Comparison of ENCODE assay signal across 11 cellular contexts in the genomic region with DNA sequence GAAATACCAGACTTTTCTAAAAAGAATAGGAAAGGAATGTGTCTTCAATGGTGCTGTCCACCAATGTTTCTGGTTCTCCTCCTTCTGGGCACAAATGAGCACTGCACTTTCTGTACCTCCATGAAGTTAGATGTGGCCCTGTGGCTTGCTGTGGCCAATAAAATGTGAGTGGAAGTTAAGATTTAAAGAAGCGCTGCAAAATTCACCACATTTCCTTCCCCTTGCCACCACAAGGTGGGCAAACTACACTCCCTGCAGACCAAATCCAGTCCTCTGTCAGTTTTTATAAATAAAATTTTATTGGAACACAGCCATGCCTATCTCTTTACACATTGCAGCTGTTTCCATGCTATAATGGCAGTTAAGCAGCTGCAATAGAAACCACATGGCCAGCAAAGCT.
DNase-seq lines count a peak whose midpoint lies in the region; ATAC-seq and TF ChIP-seq lines count a peak whose summit lies in the region.
"Had no signal": no experiment of that assay in that cellular context is flagged by ENCODE, and none has a peak within 500 bp of the region (broad histone marks: within the 10 kb centered on the region; RNA-seq: fewer than 3 reads in every experiment).

No MANE protein-coding gene starts in this region.

- DNase-seq in Caco-2, result peak in 1 of 2 experiments; percentile 9
- peak; percentile 15 for DNase-seq in HEK293T (ENCODE audit: extremely low spot score)
- peak; percentile 31 for DNase-seq in SIG-M5 treated with dmso at 0.1 percent for 504 hours (lab: John Stamatoyannopoulos, UW; ENCODE audit: unreplicated experiment)
- no peak for DNase-seq in hepatocyte (ENCODE audit: low spot score)
- DNase-seq in mesenchymal stem cell, result no peak
- DNase-seq in SK-N-DZ (ENCODE audit: low spot score), result no peak
- DNase-seq in activated T-helper 2 cell treated with anti-CD3 and anti-CD28 coated beads, Interferon-gamma antibody, Interleukin-2, Interleukin-4, amounts not matched to agents 10 μg/mL and 5 μg/mL and 100 μg/mL, durations not matched to agents 14 hours and 24 hours and 36 hours (ENCODE audit: low spot score), result no peak
- DNase-seq: NCI-H1694, T-helper 1 cell had no signal

- H2AFZ ChIP-seq in hepatocyte, result no peak overlapping the region
- H2AFZ ChIP-seq in mesenchymal stem cell (ENCODE audit: low read depth, low read length), result no peak overlapping the region

- no peaks in the 10 kb centered on the region for H3K79me2 ChIP-seq in hepatocyte

- ATAC-seq in GM21447 (IDR thresholded peaks at IDR 0.05; ENCODE audit: unreplicated experiment), result no peak

- no peaks in the 10 kb centered on the region for H3K9me2 ChIP-seq in hepatocyte (replicated peaks; ENCODE audit: insufficient read depth)

- H4K20me1 ChIP-seq in hepatocyte (ENCODE audit: insufficient read depth, poor library complexity, severe bottlenecking), result no peaks in the 10 kb centered on the region

- H3K18ac ChIP-seq in mesenchymal stem cell (ENCODE audit: low read depth in 1 of 2, low read length in 2 of 2), result no peak overlapping the region

- no peak overlapping the region for H3K4me2 ChIP-seq in hepatocyte
- no peak overlapping the region for H3K4me2 ChIP-seq in mesenchymal stem cell (ENCODE audit: low read length, poor library complexity, severe bottlenecking)

- CTCF ChIA-PET in Caco-2 (lab: Charles Lee), result no interaction called here
- CTCF ChIA-PET in HEK293T (lab: Yijun Ruan, JAX), result interaction anchor here (0.6 kb wide), 1 partner anchor 10 kb away, joined by 3 read pairs; no protein-coding TSS in a partner anchor

- no peak overlapping the region for H3K14ac ChIP-seq in mesenchymal stem cell (ENCODE audit: low read length in 2 of 2)

- H4K91ac ChIP-seq in mesenchymal stem cell (ENCODE audit: low read length), result no peak overlapping the region

- H3K4me1 Mint-ChIP-seq in Caco-2 (ENCODE audit: low read depth, unreplicated experiment), result peaks cover 7% of the 10 kb centered on the region
- H3K4me1 Mint-ChIP-seq in activated T-helper 2 cell treated with anti-CD3 and anti-CD28 coated beads, Interferon-gamma antibody, Interleukin-2, Interleukin-4, amounts not matched to agents 10 μg/mL and 5 μg/mL and 100 μg/mL, durations not matched to agents 14 hours and 24 hours and 36 hours (ENCODE audit: low read depth), result peaks cover 28% of the 10 kb centered on the region

- H3K9me3 ChIP-seq in Caco-2 (no peaks in the 10 kb centered on the region), hepatocyte (ENCODE audit: low read depth) (no peaks in the 10 kb centered on the region), mesenchymal stem cell (ENCODE audit: control insufficient read depth, low read length) (no peaks in the 10 kb centered on the region)
- H3K9me3 ChIP-seq: neutrophil had no signal

- no peaks in the 10 kb centered on the region for H3K9me3 Mint-ChIP-seq in Caco-2 (ENCODE audit: unreplicated experiment)
- H3K9me3 Mint-ChIP-seq in activated T-helper 2 cell treated with anti-CD3 and anti-CD28 coated beads, Interferon-gamma antibody, Interleukin-2, Interleukin-4, amounts not matched to agents 10 μg/mL and 5 μg/mL and 100 μg/mL, durations not matched to agents 14 hours and 24 hours and 36 hours, result no peaks in the 10 kb centered on the region

- H3K27me3 ChIP-seq in Caco-2 (replicated peaks; ENCODE audit: control insufficient read depth, insufficient read depth, low read length), result no peaks in the 10 kb centered on the region
- H3K27me3 ChIP-seq in hepatocyte, result peaks cover 7% of the 10 kb centered on the region
- H3K27me3 ChIP-seq in mesenchymal stem cell (ENCODE audit: control insufficient read depth in 1 of 2, insufficient read depth in 1 of 2, low read length in 2 of 2), result peaks cover 28 to 51% of the 10 kb centered on the region in 2 experiments

- H3K36me3 ChIP-seq in Caco-2 (ENCODE audit: control insufficient read depth, insufficient read depth, low read length), result no peaks in the 10 kb centered on the region
- no peaks in the 10 kb centered on the region for H3K36me3 ChIP-seq in hepatocyte (replicated peaks; ENCODE audit: insufficient read depth, low read depth)
- no peaks in the 10 kb centered on the region for H3K36me3 ChIP-seq in mesenchymal stem cell (ENCODE audit: control insufficient read depth in 1 of 2, insufficient read depth in 2 of 2, low read depth in 1 of 2, low read length in 2 of 2)
- H3K36me3 ChIP-seq: neutrophil had no signal

- H3K23ac ChIP-seq in mesenchymal stem cell (ENCODE audit: low read length in 2 of 2), result no peak overlapping the region

- WGBS in hepatocyte (ENCODE audit: low lambda C conversion rate, missing lambda C conversion rate), result 59% methylated on average over 1 of the region's 1 CpG
- WGBS in mesenchymal stem cell, result 82% methylated on average over 1 of the region's 1 CpG

- H3K9ac ChIP-seq in mesenchymal stem cell (ENCODE audit: low read length), result no peak overlapping the region

- BruUV-seq in Caco-2 (replicated peaks; lab: Mats Ljungman, UMichigan), result no TSS peak

- peaks cover 8% of the 10 kb centered on the region for H3K27me3 Mint-ChIP-seq in Caco-2 (ENCODE audit: insufficient read depth, unreplicated experiment)
- H3K27me3 Mint-ChIP-seq in activated T-helper 2 cell treated with anti-CD3 and anti-CD28 coated beads, Interferon-gamma antibody, Interleukin-2, Interleukin-4, amounts not matched to agents 10 μg/mL and 5 μg/mL and 100 μg/mL, durations not matched to agents 14 hours and 24 hours and 36 hours (ENCODE audit: low read depth), result peaks cover 40% of the 10 kb centered on the region

- no peak overlapping the region for H3K4me3 ChIP-seq in Caco-2 (ENCODE audit: low read depth, low read length)
- no peak overlapping the region for H3K4me3 ChIP-seq in hepatocyte
- H3K4me3 ChIP-seq in mesenchymal stem cell (ENCODE audit: insufficient read depth in 1 of 2, low read depth in 1 of 2, low read length in 2 of 2), result no peak overlapping the region

- no peak overlapping the region for H2AK5ac ChIP-seq in mesenchymal stem cell (ENCODE audit: low read length, severe bottlenecking)

- POLR2A ChIA-PET in Caco-2 (lab: Charles Lee) (no interaction called here), HEK293T (lab: Yijun Ruan, JAX) (no interaction called here)

- H3K79me1 ChIP-seq in mesenchymal stem cell (replicated peaks; ENCODE audit: low read length, poor library complexity, severe bottlenecking), result no peaks in the 10 kb centered on the region

- H3K27ac ChIP-seq in hepatocyte, result no peak overlapping the region
- H3K27ac ChIP-seq in mesenchymal stem cell (ENCODE audit: low read length, poor library complexity, severe bottlenecking), result no peak overlapping the region
- H3K27ac ChIP-seq: neutrophil had no signal

- TF ChIP-seq CTCF in Caco-2 (IDR thresholded peaks at IDR 0.05; ENCODE audit: insufficient read depth in 1 of 2, low read depth in 1 of 2, low read length in 1 of 2, severe bottlenecking in 1 of 2, unreplicated experiment in 1 of 2) (peak; percentile 10 to 28), hepatocyte (IDR thresholded peaks at IDR 0.05; ENCODE audit: poor library complexity) (peak; percentile 11)

- H3K27ac Mint-ChIP-seq in Caco-2 (ENCODE audit: unreplicated experiment), result no peak overlapping the region
- H3K27ac Mint-ChIP-seq in activated T-helper 2 cell treated with anti-CD3 and anti-CD28 coated beads, Interferon-gamma antibody, Interleukin-2, Interleukin-4, amounts not matched to agents 10 μg/mL and 5 μg/mL and 100 μg/mL, durations not matched to agents 14 hours and 24 hours and 36 hours, result no peak overlapping the region

- no peak overlapping the region for H2BK5ac ChIP-seq in mesenchymal stem cell (ENCODE audit: low read depth, low read length, poor library complexity, severe bottlenecking)

- H2BK15ac ChIP-seq in mesenchymal stem cell (ENCODE audit: low read depth, poor library complexity, severe bottlenecking), result no peak overlapping the region

- H4K8ac ChIP-seq in mesenchymal stem cell (ENCODE audit: low read length), result no peak overlapping the region

- no peak overlapping the region for H3K4ac ChIP-seq in mesenchymal stem cell (ENCODE audit: low read depth in 1 of 2, low read length in 2 of 2)

- H3K4me1 ChIP-seq in Caco-2 (no peaks in the 10 kb centered on the region), hepatocyte (ENCODE audit: insufficient read depth) (no peaks in the 10 kb centered on the region), mesenchymal stem cell (ENCODE audit: control insufficient read depth, insufficient read depth, low read depth, low read length) (no peaks in the 10 kb centered on the region)

- no peak overlapping the region for H2BK12ac ChIP-seq in mesenchymal stem cell (ENCODE audit: low read length in 2 of 2)

- intact Hi-C loops in Caco-2 (cut with micrococcal nuclease; ENCODE audit: unreplicated experiment), result loop anchor here (1.0 to 10.0 kb wide), 9 partner anchors 23 to 1799 kb away; no protein-coding TSS in a partner anchor
- intact Hi-C loops in activated T-helper 2 cell treated with anti-CD3 and anti-CD28 coated beads, Interferon-gamma antibody, Interleukin-2, Interleukin-4, amounts not matched to agents 10 μg/mL and 5 μg/mL and 100 μg/mL, durations not matched to agents 14 hours and 24 hours and 36 hours (cut with micrococcal nuclease), result loop anchor here (2.0 to 5.0 kb wide), 4 partner anchors 25 to 1387 kb away; no protein-coding TSS in a partner anchor

- H3K36me3 Mint-ChIP-seq in Caco-2 (ENCODE audit: insufficient read depth, unreplicated experiment), result no peaks in the 10 kb centered on the region
- no peaks in the 10 kb centered on the region for H3K36me3 Mint-ChIP-seq in activated T-helper 2 cell treated with anti-CD3 and anti-CD28 coated beads, Interferon-gamma antibody, Interleukin-2, Interleukin-4, amounts not matched to agents 10 μg/mL and 5 μg/mL and 100 μg/mL, durations not matched to agents 14 hours and 24 hours and 36 hours (ENCODE audit: low read depth)

- H3K4me3 Mint-ChIP-seq in Caco-2 (ENCODE audit: unreplicated experiment), result no peak overlapping the region
- no peak overlapping the region for H3K4me3 Mint-ChIP-seq in activated T-helper 2 cell treated with anti-CD3 and anti-CD28 coated beads, Interferon-gamma antibody, Interleukin-2, Interleukin-4, amounts not matched to agents 10 μg/mL and 5 μg/mL and 100 μg/mL, durations not matched to agents 14 hours and 24 hours and 36 hours (ENCODE audit: low read depth)

- H2BK120ac ChIP-seq in mesenchymal stem cell (ENCODE audit: low read depth, low read length), result no peak overlapping the region

TF ChIP-seq in HEK293T, 16 proteins besides CTCF, POLR2A, EP300 and RAD21 (continues in another document):
- TF ChIP-seq ZNF384 (IDR thresholded peaks at IDR 0.05), result no peak
- no peak for TF ChIP-seq ELF4 (IDR thresholded peaks at IDR 0.05)
- TF ChIP-seq FOXK2 (IDR thresholded peaks at IDR 0.05), result no peak
- TF ChIP-seq PKNOX1 (IDR thresholded peaks at IDR 0.05), result no peak
- TF ChIP-seq BHLHE40 (IDR thresholded peaks at IDR 0.05; ENCODE audit: borderline replicate concordance), result no peak

Comparison
In these comparisons a context has a peak if more than half of its experiments do, and no peak if none do; other contexts are left out.
1. DNase-seq: peak in HEK293T (single experiment) and SIG-M5 treated with dmso at 0.1 percent for 504 hours (single experiment); none in hepatocyte (single experiment), mesenchymal stem cell (single experiment), SK-N-DZ (single experiment) and activated T-helper 2 cell treated with anti-CD3 and anti-CD28 coated beads, Interferon-gamma antibody, Interleukin-2, Interleukin-4, amounts not matched to agents 10 μg/mL and 5 μg/mL and 100 μg/mL, durations not matched to agents 14 hours and 24 hours and 36 hours (single experiment).